In the genomic region with DNA sequence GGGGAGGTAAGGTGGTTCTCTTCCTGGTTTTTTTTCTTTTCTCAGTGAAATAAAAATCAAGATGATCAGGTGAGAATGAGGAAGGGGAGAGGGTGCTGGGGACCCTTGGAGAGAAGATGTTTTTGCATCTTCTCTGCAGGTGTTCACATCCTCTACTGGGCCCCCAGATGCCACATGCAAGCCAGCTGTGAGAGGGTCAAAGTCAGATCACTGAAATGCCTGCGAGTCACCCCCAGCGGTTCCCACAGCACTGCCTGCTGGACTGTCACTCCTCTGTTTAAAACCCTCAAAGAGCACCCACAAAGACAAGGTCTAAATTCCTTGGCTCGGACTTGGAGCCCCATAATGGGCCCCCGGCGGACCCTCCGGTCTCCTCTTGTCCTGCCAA, we compare ENCODE assay signal across 1 cellular context.
TF ChIP-seq lines count a peak whose summit lies in the region.

No MANE protein-coding gene starts in this region.

TF ChIP-seq in WTC11, 78 proteins besides CTCF, POLR2A, EP300 and RAD21 (continued from another document):
- TF ChIP-seq, protein P1, sequence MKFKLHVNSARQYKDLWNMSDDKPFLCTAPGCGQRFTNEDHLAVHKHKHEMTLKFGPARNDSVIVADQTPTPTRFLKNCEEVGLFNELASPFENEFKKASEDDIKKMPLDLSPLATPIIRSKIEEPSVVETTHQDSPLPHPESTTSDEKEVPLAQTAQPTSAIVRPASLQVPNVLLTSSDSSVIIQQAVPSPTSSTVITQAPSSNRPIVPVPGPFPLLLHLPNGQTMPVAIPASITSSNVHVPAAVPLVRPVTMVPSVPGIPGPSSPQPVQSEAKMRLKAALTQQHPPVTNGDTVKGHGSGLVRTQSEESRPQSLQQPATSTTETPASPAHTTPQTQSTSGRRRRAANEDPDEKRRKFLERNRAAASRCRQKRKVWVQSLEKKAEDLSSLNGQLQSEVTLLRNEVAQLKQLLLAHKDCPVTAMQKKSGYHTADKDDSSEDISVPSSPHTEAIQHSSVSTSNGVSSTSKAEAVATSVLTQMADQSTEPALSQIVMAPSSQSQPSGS (CRISPR knock-in tag; IDR thresholded peaks at IDR 0.05; ENCODE audit: borderline replicate concordance, low read depth) = no peak
- TF ChIP-seq RORB (CRISPR knock-in tag; IDR thresholded peaks at IDR 0.05) (no peak), TCF7 (CRISPR knock-in tag; IDR thresholded peaks at IDR 0.05; ENCODE audit: low read depth) (no peak), NFE2L1 (CRISPR knock-in tag; IDR thresholded peaks at IDR 0.05) (no peak), OVOL2 (CRISPR knock-in tag; IDR thresholded peaks at IDR 0.05; ENCODE audit: borderline replicate concordance) (no peak), FOXJ3 (CRISPR knock-in tag; IDR thresholded peaks at IDR 0.05; ENCODE audit: borderline replicate concordance) (no peak), ZNF232 (CRISPR knock-in tag; IDR thresholded peaks at IDR 0.05) (no peak), ZNF671 (CRISPR knock-in tag; IDR thresholded peaks at IDR 0.05) (no peak)
- TF ChIP-seq, protein P2, sequence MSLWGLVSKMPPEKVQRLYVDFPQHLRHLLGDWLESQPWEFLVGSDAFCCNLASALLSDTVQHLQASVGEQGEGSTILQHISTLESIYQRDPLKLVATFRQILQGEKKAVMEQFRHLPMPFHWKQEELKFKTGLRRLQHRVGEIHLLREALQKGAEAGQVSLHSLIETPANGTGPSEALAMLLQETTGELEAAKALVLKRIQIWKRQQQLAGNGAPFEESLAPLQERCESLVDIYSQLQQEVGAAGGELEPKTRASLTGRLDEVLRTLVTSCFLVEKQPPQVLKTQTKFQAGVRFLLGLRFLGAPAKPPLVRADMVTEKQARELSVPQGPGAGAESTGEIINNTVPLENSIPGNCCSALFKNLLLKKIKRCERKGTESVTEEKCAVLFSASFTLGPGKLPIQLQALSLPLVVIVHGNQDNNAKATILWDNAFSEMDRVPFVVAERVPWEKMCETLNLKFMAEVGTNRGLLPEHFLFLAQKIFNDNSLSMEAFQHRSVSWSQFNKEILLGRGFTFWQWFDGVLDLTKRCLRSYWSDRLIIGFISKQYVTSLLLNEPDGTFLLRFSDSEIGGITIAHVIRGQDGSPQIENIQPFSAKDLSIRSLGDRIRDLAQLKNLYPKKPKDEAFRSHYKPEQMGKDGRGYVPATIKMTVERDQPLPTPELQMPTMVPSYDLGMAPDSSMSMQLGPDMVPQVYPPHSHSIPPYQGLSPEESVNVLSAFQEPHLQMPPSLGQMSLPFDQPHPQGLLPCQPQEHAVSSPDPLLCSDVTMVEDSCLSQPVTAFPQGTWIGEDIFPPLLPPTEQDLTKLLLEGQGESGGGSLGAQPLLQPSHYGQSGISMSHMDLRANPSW (CRISPR knock-in tag; conservative IDR thresholded peaks at IDR 0.05; ENCODE audit: low read depth) = no peak
- TF ChIP-seq, protein P3, sequence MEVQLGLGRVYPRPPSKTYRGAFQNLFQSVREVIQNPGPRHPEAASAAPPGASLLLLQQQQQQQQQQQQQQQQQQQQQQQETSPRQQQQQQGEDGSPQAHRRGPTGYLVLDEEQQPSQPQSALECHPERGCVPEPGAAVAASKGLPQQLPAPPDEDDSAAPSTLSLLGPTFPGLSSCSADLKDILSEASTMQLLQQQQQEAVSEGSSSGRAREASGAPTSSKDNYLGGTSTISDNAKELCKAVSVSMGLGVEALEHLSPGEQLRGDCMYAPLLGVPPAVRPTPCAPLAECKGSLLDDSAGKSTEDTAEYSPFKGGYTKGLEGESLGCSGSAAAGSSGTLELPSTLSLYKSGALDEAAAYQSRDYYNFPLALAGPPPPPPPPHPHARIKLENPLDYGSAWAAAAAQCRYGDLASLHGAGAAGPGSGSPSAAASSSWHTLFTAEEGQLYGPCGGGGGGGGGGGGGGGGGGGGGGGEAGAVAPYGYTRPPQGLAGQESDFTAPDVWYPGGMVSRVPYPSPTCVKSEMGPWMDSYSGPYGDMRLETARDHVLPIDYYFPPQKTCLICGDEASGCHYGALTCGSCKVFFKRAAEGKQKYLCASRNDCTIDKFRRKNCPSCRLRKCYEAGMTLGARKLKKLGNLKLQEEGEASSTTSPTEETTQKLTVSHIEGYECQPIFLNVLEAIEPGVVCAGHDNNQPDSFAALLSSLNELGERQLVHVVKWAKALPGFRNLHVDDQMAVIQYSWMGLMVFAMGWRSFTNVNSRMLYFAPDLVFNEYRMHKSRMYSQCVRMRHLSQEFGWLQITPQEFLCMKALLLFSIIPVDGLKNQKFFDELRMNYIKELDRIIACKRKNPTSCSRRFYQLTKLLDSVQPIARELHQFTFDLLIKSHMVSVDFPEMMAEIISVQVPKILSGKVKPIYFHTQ (CRISPR knock-in tag; IDR thresholded peaks at IDR 0.05) = no peak
- TF ChIP-seq, protein P4, sequence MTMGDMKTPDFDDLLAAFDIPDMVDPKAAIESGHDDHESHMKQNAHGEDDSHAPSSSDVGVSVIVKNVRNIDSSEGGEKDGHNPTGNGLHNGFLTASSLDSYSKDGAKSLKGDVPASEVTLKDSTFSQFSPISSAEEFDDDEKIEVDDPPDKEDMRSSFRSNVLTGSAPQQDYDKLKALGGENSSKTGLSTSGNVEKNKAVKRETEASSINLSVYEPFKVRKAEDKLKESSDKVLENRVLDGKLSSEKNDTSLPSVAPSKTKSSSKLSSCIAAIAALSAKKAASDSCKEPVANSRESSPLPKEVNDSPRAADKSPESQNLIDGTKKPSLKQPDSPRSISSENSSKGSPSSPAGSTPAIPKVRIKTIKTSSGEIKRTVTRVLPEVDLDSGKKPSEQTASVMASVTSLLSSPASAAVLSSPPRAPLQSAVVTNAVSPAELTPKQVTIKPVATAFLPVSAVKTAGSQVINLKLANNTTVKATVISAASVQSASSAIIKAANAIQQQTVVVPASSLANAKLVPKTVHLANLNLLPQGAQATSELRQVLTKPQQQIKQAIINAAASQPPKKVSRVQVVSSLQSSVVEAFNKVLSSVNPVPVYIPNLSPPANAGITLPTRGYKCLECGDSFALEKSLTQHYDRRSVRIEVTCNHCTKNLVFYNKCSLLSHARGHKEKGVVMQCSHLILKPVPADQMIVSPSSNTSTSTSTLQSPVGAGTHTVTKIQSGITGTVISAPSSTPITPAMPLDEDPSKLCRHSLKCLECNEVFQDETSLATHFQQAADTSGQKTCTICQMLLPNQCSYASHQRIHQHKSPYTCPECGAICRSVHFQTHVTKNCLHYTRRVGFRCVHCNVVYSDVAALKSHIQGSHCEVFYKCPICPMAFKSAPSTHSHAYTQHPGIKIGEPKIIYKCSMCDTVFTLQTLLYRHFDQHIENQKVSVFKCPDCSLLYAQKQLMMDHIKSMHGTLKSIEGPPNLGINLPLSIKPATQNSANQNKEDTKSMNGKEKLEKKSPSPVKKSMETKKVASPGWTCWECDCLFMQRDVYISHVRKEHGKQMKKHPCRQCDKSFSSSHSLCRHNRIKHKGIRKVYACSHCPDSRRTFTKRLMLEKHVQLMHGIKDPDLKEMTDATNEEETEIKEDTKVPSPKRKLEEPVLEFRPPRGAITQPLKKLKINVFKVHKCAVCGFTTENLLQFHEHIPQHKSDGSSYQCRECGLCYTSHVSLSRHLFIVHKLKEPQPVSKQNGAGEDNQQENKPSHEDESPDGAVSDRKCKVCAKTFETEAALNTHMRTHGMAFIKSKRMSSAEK (CRISPR knock-in tag; IDR thresholded peaks at IDR 0.05; ENCODE audit: borderline replicate concordance) = no peak
- TF ChIP-seq, protein P5, sequence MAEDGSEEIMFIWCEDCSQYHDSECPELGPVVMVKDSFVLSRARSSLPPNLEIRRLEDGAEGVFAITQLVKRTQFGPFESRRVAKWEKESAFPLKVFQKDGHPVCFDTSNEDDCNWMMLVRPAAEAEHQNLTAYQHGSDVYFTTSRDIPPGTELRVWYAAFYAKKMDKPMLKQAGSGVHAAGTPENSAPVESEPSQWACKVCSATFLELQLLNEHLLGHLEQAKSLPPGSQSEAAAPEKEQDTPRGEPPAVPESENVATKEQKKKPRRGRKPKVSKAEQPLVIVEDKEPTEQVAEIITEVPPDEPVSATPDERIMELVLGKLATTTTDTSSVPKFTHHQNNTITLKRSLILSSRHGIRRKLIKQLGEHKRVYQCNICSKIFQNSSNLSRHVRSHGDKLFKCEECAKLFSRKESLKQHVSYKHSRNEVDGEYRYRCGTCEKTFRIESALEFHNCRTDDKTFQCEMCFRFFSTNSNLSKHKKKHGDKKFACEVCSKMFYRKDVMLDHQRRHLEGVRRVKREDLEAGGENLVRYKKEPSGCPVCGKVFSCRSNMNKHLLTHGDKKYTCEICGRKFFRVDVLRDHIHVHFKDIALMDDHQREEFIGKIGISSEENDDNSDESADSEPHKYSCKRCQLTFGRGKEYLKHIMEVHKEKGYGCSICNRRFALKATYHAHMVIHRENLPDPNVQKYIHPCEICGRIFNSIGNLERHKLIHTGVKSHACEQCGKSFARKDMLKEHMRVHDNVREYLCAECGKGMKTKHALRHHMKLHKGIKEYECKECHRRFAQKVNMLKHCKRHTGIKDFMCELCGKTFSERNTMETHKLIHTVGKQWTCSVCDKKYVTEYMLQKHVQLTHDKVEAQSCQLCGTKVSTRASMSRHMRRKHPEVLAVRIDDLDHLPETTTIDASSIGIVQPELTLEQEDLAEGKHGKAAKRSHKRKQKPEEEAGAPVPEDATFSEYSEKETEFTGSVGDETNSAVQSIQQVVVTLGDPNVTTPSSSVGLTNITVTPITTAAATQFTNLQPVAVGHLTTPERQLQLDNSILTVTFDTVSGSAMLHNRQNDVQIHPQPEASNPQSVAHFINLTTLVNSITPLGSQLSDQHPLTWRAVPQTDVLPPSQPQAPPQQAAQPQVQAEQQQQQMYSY (CRISPR knock-in tag; IDR thresholded peaks at IDR 0.05) = no peak
- TF ChIP-seq, protein P6, sequence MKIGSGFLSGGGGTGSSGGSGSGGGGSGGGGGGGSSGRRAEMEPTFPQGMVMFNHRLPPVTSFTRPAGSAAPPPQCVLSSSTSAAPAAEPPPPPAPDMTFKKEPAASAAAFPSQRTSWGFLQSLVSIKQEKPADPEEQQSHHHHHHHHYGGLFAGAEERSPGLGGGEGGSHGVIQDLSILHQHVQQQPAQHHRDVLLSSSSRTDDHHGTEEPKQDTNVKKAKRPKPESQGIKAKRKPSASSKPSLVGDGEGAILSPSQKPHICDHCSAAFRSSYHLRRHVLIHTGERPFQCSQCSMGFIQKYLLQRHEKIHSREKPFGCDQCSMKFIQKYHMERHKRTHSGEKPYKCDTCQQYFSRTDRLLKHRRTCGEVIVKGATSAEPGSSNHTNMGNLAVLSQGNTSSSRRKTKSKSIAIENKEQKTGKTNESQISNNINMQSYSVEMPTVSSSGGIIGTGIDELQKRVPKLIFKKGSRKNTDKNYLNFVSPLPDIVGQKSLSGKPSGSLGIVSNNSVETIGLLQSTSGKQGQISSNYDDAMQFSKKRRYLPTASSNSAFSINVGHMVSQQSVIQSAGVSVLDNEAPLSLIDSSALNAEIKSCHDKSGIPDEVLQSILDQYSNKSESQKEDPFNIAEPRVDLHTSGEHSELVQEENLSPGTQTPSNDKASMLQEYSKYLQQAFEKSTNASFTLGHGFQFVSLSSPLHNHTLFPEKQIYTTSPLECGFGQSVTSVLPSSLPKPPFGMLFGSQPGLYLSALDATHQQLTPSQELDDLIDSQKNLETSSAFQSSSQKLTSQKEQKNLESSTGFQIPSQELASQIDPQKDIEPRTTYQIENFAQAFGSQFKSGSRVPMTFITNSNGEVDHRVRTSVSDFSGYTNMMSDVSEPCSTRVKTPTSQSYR (CRISPR knock-in tag; IDR thresholded peaks at IDR 0.05) = no peak
